8 cellular contexts compared by ENCODE assay signal in the genomic region with DNA sequence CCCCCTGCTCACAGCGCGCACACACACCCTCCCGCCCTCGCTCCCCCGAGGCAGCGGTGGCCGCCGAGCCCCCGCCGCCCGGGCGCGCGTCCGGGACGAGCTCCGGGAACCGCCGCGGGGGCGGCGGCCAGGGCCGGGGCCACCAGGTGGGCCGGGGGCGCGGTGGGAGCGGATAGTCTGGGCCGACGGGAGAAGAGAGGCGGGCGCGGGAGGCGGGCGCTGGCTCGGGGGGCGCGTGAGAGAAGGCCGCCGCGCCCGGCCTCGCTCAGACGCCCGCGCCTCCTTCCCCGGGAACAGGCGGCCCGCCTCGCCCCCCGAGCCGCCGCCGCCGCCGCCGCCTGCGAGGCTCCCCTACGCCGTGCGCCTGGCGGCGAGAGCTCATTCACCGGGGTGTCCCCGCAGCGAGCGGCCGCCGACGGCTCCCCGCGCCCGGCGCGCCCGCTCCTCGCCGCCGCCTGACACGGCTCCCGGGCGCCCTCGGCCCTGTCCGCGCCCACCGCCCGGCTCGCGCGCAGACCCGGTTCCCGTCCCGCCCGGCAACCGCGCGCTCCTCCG. TPM values are rescaled to one million over a fixed set of nuclear protein-coding genes. Genes with fewer than 3 reads are reported as not detected.
DNase-seq lines count a peak whose midpoint lies in the region; ATAC-seq and TF ChIP-seq lines count a peak whose summit lies in the region.

A gene (minus strand): TSS at position 541 of the 555 bp plus-strand sequence. CDS start 576 bp downstream, outside the sequence.

- no peaks in the 10 kb centered on the region for H3K27me3 ChIP-seq in CD4-positive, CD25-positive, alpha-beta regulatory T cell (ENCODE audit: control insufficient read depth, insufficient read depth, low read length)
- H3K27me3 ChIP-seq in IMR-90 (ENCODE audit: control insufficient read depth, insufficient read depth, low read length) (no peaks in the 10 kb centered on the region), osteoblast (ENCODE audit: insufficient read depth, low read length) (no peaks in the 10 kb centered on the region)

- peak within 1 kb of the TSS; percentile 28; the same call in 1 of the 2 replicates for H2AK5ac ChIP-seq in IMR-90 (ENCODE audit: low read depth, low read length)

- H3K36me3 Mint-ChIP-seq in CD4-positive, CD25-positive, alpha-beta regulatory T cell: no peaks in the 10 kb centered on the region
- H3K36me3 Mint-ChIP-seq in activated naive CD4-positive, alpha-beta T cell treated with anti-CD3 and anti-CD28 coated beads, Interleukin-2, amount 50 U/mL, for 24 hours: no peaks in the 10 kb centered on the region

- H2BK15ac ChIP-seq in IMR-90 (ENCODE audit: low read depth, low read length): peak within 1 kb of the TSS; percentile 82

- H4K5ac ChIP-seq in IMR-90 (ENCODE audit: low read depth, low read length): peak within 1 kb of the TSS; percentile 75

- TF ChIP-seq POLR2A in IMR-90 (IDR thresholded peaks at IDR 0.05; ENCODE audit: low read depth, low read length): no peak

- H3K4me2 ChIP-seq in IMR-90 (ENCODE audit: low read depth, low read length) (peak within 1 kb of the TSS; percentile 99), osteoblast (ENCODE audit: insufficient read depth, low read length) (peak within 1 kb of the TSS; percentile 96)

- peak within 1 kb of the TSS; percentile 92 for H2AFZ ChIP-seq in IMR-90 (replicated peaks; ENCODE audit: low read length, poor library complexity)
- H2AFZ ChIP-seq in osteoblast (ENCODE audit: low read length): peak within 1 kb of the TSS; percentile 94

- H3K23ac ChIP-seq in IMR-90 (ENCODE audit: low read depth, low read length): peak within 1 kb of the TSS; percentile 81

- H4K20me1 ChIP-seq in IMR-90 (ENCODE audit: insufficient read depth, low read length) (peaks cover 28% of the 10 kb centered on the region; the same call in 1 of the 2 replicates), osteoblast (ENCODE audit: insufficient read depth, low read length) (peaks cover 8% of the 10 kb centered on the region)

- dilution Hi-C loops in IMR-90 (cut with HindIII; ENCODE audit: low sequenced_read_pairs, unreplicated experiment): no loop called here

- H3K36me3 ChIP-seq in CD4-positive, CD25-positive, alpha-beta regulatory T cell (ENCODE audit: control insufficient read depth, insufficient read depth, low read length): no peaks in the 10 kb centered on the region
- no peaks in the 10 kb centered on the region for H3K36me3 ChIP-seq in IMR-90 (ENCODE audit: control insufficient read depth, insufficient read depth, low read length)
- H3K36me3 ChIP-seq in osteoblast (ENCODE audit: insufficient read depth, low read length): no peaks in the 10 kb centered on the region

- POLR2A ChIA-PET in IMR-90 (lab: Charles Lee; ENCODE audit: unreplicated experiment): no interaction called here

- BruUV-seq in IMR-90 (replicated peaks; lab: Mats Ljungman, UMichigan): no TSS peak

- H2BK5ac ChIP-seq in IMR-90 (ENCODE audit: low read depth, low read length, poor library complexity, severe bottlenecking): peak within 1 kb of the TSS; percentile 69

- CTCF ChIA-PET in IMR-90 (lab: Yijun Ruan, JAX): interaction anchor here (0.7 kb wide), 1 partner anchor 134 kb away, joined by 3 read pairs; no protein-coding TSS in a partner anchor

- H3K79me2 ChIP-seq in osteoblast (ENCODE audit: insufficient read depth, low read length): peaks cover 44% of the 10 kb centered on the region

- H3K79me1 ChIP-seq in IMR-90 (ENCODE audit: low read depth in 1 of 2, low read length in 2 of 2): peaks cover 0 to 31% of the 10 kb centered on the region in 2 experiments; a peak in 3 of 4 replicates

- peak within 1 kb of the TSS; percentile 88 for H3K18ac ChIP-seq in IMR-90 (ENCODE audit: low read depth, low read length)

- peaks cover 61% of the 10 kb centered on the region for H3K4me1 ChIP-seq in CD4-positive, CD25-positive, alpha-beta regulatory T cell (ENCODE audit: control insufficient read depth, insufficient read depth, low read length, poor library complexity, severe bottlenecking)
- H3K4me1 ChIP-seq in IMR-90 (ENCODE audit: control insufficient read depth, insufficient read depth, low read length) (peaks cover 4% of the 10 kb centered on the region; the same call in 1 of the 2 replicates), osteoblast (ENCODE audit: insufficient read depth, low read length) (peaks cover 32% of the 10 kb centered on the region)

- TF ChIP-seq CTCF in IMR-90 (conservative IDR thresholded peaks at IDR 0.05; ENCODE audit: low read depth, low read length) (no peak), osteoblast (IDR thresholded peaks at IDR 0.05; ENCODE audit: extremely low read depth, low read depth, low read length) (no peak)

- H3K9me3 ChIP-seq in CD4-positive, CD25-positive, alpha-beta regulatory T cell (ENCODE audit: control insufficient read depth in 2 of 2, low read length in 2 of 2): no peaks in the 10 kb centered on the region
- H3K9me3 ChIP-seq in IMR-90 (ENCODE audit: control insufficient read depth, insufficient read depth, low read length): no peaks in the 10 kb centered on the region
- H3K9me3 ChIP-seq in osteoblast (ENCODE audit: low read depth, low read length): no peaks in the 10 kb centered on the region

- intact Hi-C loops in IMR-90 (cut with micrococcal nuclease): loop anchor here (5.0 to 10.0 kb wide), 3 partner anchors 447 to 854 kb away; a partner anchor contains a TSS
- intact Hi-C loops in Right ventricle myocardium superior (cut with DNase I): loop anchor here (10.0 kb wide), 2 partner anchors 57 to 177 kb away; no protein-coding TSS in a partner anchor

- H3K27ac ChIP-seq in CD4-positive, CD25-positive, alpha-beta regulatory T cell (ENCODE audit: insufficient read depth, low read length, poor library complexity, severe bottlenecking): peak within 1 kb of the TSS; percentile 76
- H3K27ac ChIP-seq in IMR-90 (ENCODE audit: insufficient read depth, low read length): peak within 1 kb of the TSS; percentile 96
- peak within 1 kb of the TSS; percentile 81 for H3K27ac ChIP-seq in osteoblast (ENCODE audit: low read depth, low read length)

- H2BK120ac ChIP-seq in IMR-90 (ENCODE audit: low read depth, low read length): peak within 1 kb of the TSS; percentile 58; the same call in 1 of the 2 replicates

- H3K4me3 Mint-ChIP-seq in CD4-positive, CD25-positive, alpha-beta regulatory T cell: peak within 1 kb of the TSS; percentile 94 to 98 (median 97)
- H3K4me3 Mint-ChIP-seq in activated naive CD4-positive, alpha-beta T cell treated with anti-CD3 and anti-CD28 coated beads, Interleukin-2, amount 50 U/mL, for 24 hours: peak within 1 kb of the TSS; percentile 96

- H2BK20ac ChIP-seq in IMR-90 (ENCODE audit: low read depth, low read length): no peak within 1 kb of the TSS

- peak within 1 kb of the TSS; percentile 87 for H3K14ac ChIP-seq in IMR-90 (replicated peaks; ENCODE audit: low read depth, low read length)

- peak; percentile 10 to 38 for ATAC-seq in CD4-positive, CD25-positive, alpha-beta regulatory T cell (ENCODE audit: low read depth in 2 of 2)
- ATAC-seq in IMR-90 (ENCODE audit: low read depth): peak; percentile 34; the same call in 1 of the 2 replicates
- no peak for ATAC-seq in Right ventricle myocardium superior (ENCODE audit: poor library complexity)
- ATAC-seq in GM21737 (IDR thresholded peaks at IDR 0.05; ENCODE audit: unreplicated experiment): no peak

- H3K9ac ChIP-seq in IMR-90 (ENCODE audit: low read depth, low read length): peak within 1 kb of the TSS; percentile 93

- peaks cover 24 to 71% (median 51%) of the 10 kb centered on the region in 4 donors for H3K4me1 Mint-ChIP-seq in CD4-positive, CD25-positive, alpha-beta regulatory T cell
- peaks cover 70% of the 10 kb centered on the region for H3K4me1 Mint-ChIP-seq in activated naive CD4-positive, alpha-beta T cell treated with anti-CD3 and anti-CD28 coated beads, Interleukin-2, amount 50 U/mL, for 24 hours

- no peaks in the 10 kb centered on the region for H3K9me3 Mint-ChIP-seq in CD4-positive, CD25-positive, alpha-beta regulatory T cell
- no peaks in the 10 kb centered on the region for H3K9me3 Mint-ChIP-seq in activated naive CD4-positive, alpha-beta T cell treated with anti-CD3 and anti-CD28 coated beads, Interleukin-2, amount 50 U/mL, for 24 hours

- peak within 1 kb of the TSS; percentile 48 for H3K56ac ChIP-seq in IMR-90 (ENCODE audit: extremely low read depth, insufficient read depth, low read length)

- WGBS in IMR-90 (ENCODE audit: extremely low coverage in 2 of 2, insufficient read length in 1 of 2), 2 experiments: 0% methylated on average over 13 of the region's 97 CpGs; no CpG with 5 or more reads in 1 of the 2 experiments

- peak within 1 kb of the TSS; percentile 96 to 99 (median 97) for H3K27ac Mint-ChIP-seq in CD4-positive, CD25-positive, alpha-beta regulatory T cell
- H3K27ac Mint-ChIP-seq in activated naive CD4-positive, alpha-beta T cell treated with anti-CD3 and anti-CD28 coated beads, Interleukin-2, amount 50 U/mL, for 24 hours: peak within 1 kb of the TSS; percentile 96

- peak within 1 kb of the TSS; percentile 78 for H4K91ac ChIP-seq in IMR-90 (ENCODE audit: insufficient read depth, low read depth, low read length)

- peak within 1 kb of the TSS; percentile 67 to 83 for H4K8ac ChIP-seq in IMR-90 (ENCODE audit: low read depth in 2 of 2, low read length in 2 of 2)

- peak within 1 kb of the TSS; percentile 95 for H2AK9ac ChIP-seq in IMR-90 (replicated peaks; ENCODE audit: low read depth, low read length, poor library complexity)

- TF ChIP-seq RAD21 in IMR-90 (IDR thresholded peaks at IDR 0.05; ENCODE audit: low read length): no peak

- peak within 1 kb of the TSS; percentile 71 for H3K4ac ChIP-seq in IMR-90 (ENCODE audit: low read depth, low read length)

- peak within 1 kb of the TSS; percentile 87 for H3K4me3 ChIP-seq in CD4-positive, CD25-positive, alpha-beta regulatory T cell (ENCODE audit: low read depth, low read length)
- H3K4me3 ChIP-seq in IMR-90 (ENCODE audit: insufficient read depth, low read depth, low read length) (peak within 1 kb of the TSS; percentile 97), osteoblast (ENCODE audit: insufficient read depth, low read length) (peak within 1 kb of the TSS; percentile 88)

- no peak for DNase-seq in CD4-positive, CD25-positive, alpha-beta regulatory T cell
- peak; percentile 15 for DNase-seq in IMR-90
- peak; percentile 57 for DNase-seq in Right ventricle myocardium superior
- peak; percentile 75 for DNase-seq in osteoblast (ENCODE audit: insufficient read length, low spot score, missing footprints)
- DNase-seq in AML-193 (lab: John Stamatoyannopoulos, UW): no peak
- no peak for DNase-seq in MV-4-11 (lab: John Stamatoyannopoulos, UW)

- no peaks in the 10 kb centered on the region for H3K27me3 Mint-ChIP-seq in CD4-positive, CD25-positive, alpha-beta regulatory T cell
- H3K27me3 Mint-ChIP-seq in activated naive CD4-positive, alpha-beta T cell treated with anti-CD3 and anti-CD28 coated beads, Interleukin-2, amount 50 U/mL, for 24 hours: no peaks in the 10 kb centered on the region

- H3K9me1 ChIP-seq in IMR-90 (ENCODE audit: insufficient read depth, low read length): peaks cover 3% of the 10 kb centered on the region; the same call in 1 of the 2 replicates

- in situ Hi-C loops in IMR-90 (cut with MboI; ENCODE audit: low sequenced_read_pairs): loop anchor here (10.0 kb wide), 2 partner anchors 597 to 857 kb away; a partner anchor contains a TSS

RNA-seq across cellular contexts. Expression of the gene that starts here (rescaled TPM):
- total RNA-seq in CD4-positive, CD25-positive, alpha-beta regulatory T cell: 79.4 TPM
- 10 to 100 TPM in 3 of 4 donors, 1 to 10 TPM in 1; 8.5 to 20.5 (median 14.0) TPM for polyA plus RNA-seq in CD4-positive, CD25-positive, alpha-beta regulatory T cell
- total RNA-seq in IMR-90 (2012; rRNA removed): 50.7 and 63.6 TPM in 2 replicates
- 19.9 and 23.1 TPM in 2 replicates for polyA plus RNA-seq in IMR-90 (2012; rRNA removed)
- polyA plus RNA-seq in IMR-90 (2012; cell fraction: cytosol; rRNA removed): 2.8 and 3.8 TPM in 2 replicates
- 3.3 and 29.5 TPM in 2 replicates for polyA plus RNA-seq in IMR-90 (2012; cell fraction: nucleus; rRNA removed; ENCODE audit: low replicate concordance)
- total RNA-seq in Right ventricle myocardium superior: 12.2 TPM
- 63.9 and 64.8 TPM in 2 replicates for total RNA-seq in osteoblast

Comparison
In these comparisons a context has a peak if more than half of its experiments do, and no peak if none do; other contexts are left out.
1. ATAC-seq: peak in CD4-positive, CD25-positive, alpha-beta regulatory T cell (2 of 2) and IMR-90 (single experiment); none in Right ventricle myocardium superior (single experiment) and GM21737 (single experiment).
2. DNase-seq: peak in IMR-90 (single experiment), Right ventricle myocardium superior (single experiment) and osteoblast (single experiment); none in CD4-positive, CD25-positive, alpha-beta regulatory T cell (0 of 3), AML-193 (0 of 2) and MV-4-11 (single experiment).
3. Peak in every context shown above with its lines, with median percentiles within 50 percentile points of each other: H3K27ac ChIP-seq and H3K4me3 ChIP-seq.